12 cellular contexts compared by ENCODE assay signal in genomic region chr9:89022902-89023301, GRCh38. TPM values are rescaled to one million over a fixed set of nuclear protein-coding genes. Genes with fewer than 3 reads are reported as not detected.
DNase-seq lines count a peak whose midpoint lies in the region; ATAC-seq and TF ChIP-seq lines count a peak whose summit lies in the region.
"Had no signal": no experiment of that assay in that cellular context is flagged by ENCODE, and none has a peak within 500 bp of the region (broad histone marks: within the 10 kb centered on the region; RNA-seq: fewer than 3 reads in every experiment).

No MANE protein-coding gene starts in this region.

- no peak overlapping the region for H3K4me3 ChIP-seq in fibroblast of the aortic adventitia (ENCODE audit: low read depth, low read length)
- H3K4me3 ChIP-seq in uterus, result no peak overlapping the region

- intact Hi-C loops in uterus (cut with DNase I; ENCODE audit: low total_unique reads), result no loop called here

- no peak for ATAC-seq in HG02798 (IDR thresholded peaks at IDR 0.05; ENCODE audit: poor library complexity, unreplicated experiment)

- H3K27ac Mint-ChIP-seq in nephron, result peak overlapping the region in 2 of 3 experiments; percentile 67 to 89

- TF ChIP-seq POLR2A in uterus (IDR thresholded peaks at IDR 0.05), result no peak

- H3K27me3 ChIP-seq in uterus, result no peaks in the 10 kb centered on the region

- H3K27ac ChIP-seq in uterus, result peak overlapping the region; percentile 92 to 97

- DNase-seq in RPMI7951 (ENCODE audit: low read depth) (peak; percentile 69), fibroblast of the aortic adventitia (ENCODE audit: low read depth) (peak; percentile 87), uterus (peak; percentile 75 to 82), HUDEP-2 (lab: John Stamatoyannopoulos, UW; ENCODE audit: unreplicated experiment in 76 of 76) (no peak), amygdala (lab: John Stamatoyannopoulos, UW) (no peak), activated T-cell treated with anti-CD3 and anti-CD28 coated beads for 4 hours (no peak)
- DNase-seq: activated CD4-positive, alpha-beta T cell treated with anti-CD3 and anti-CD28 coated beads for 1 hour; activated effector memory CD4-positive, alpha-beta T cell treated with anti-CD3 and anti-CD28 coated beads, Interleukin-2, amount 50 U/mL, for 16 hours; effector CD4-positive, alpha-beta T cell; RPMI8226 had no signal

- H3K9me3 ChIP-seq in uterus, result no peaks in the 10 kb centered on the region

- peaks cover 6 to 15% of the 10 kb centered on the region in 2 donors for H3K4me1 ChIP-seq in uterus

- H3K27me3 Mint-ChIP-seq in nephron (ENCODE audit: low read depth), result no peaks in the 10 kb centered on the region

- H3K9me3 Mint-ChIP-seq in nephron, result peaks cover 6% of the 10 kb centered on the region

- H3K36me3 ChIP-seq in uterus, result no peaks in the 10 kb centered on the region

- no peak overlapping the region for H3K4me3 Mint-ChIP-seq in nephron

- no peak for TF ChIP-seq CTCF in fibroblast of the aortic adventitia (IDR thresholded peaks at IDR 0.05; ENCODE audit: insufficient read depth, low read length)
- no peak for TF ChIP-seq CTCF in nephron (IDR thresholded peaks at IDR 0.05; ENCODE audit: unreplicated experiment in 3 of 3)
- TF ChIP-seq CTCF in uterus (IDR thresholded peaks at IDR 0.05), result no peak

- H3K4me1 Mint-ChIP-seq in nephron, result peaks cover 22% of the 10 kb centered on the region

- no peaks in the 10 kb centered on the region for H3K36me3 Mint-ChIP-seq in nephron (ENCODE audit: low read depth)

RNA-seq across cellular contexts. Expression of gene S1PR3, which starts 31.6 kb away (rescaled TPM):
- 12.6 and 16.8 TPM in 2 replicates for total RNA-seq in RPMI7951 (2014; rRNA removed; shearing (Covaris generic))
- total RNA-seq in fibroblast of the aortic adventitia (ENCODE audit: low replicate concordance) (12.8 and 31.1 TPM in 2 replicates), uterus (10 to 100 TPM in 3 of 4 donors, 1 to 10 TPM in 1; 6.4 to 57.3 (median 26.3) TPM)

Comparison
In these comparisons a context has a peak if more than half of its experiments do, and no peak if none do; other contexts are left out.
1. DNase-seq: peak in RPMI7951 (single experiment), fibroblast of the aortic adventitia (single experiment) and uterus (2 of 2); none in HUDEP-2 (0 of 76), amygdala (0 of 56) and activated T-cell treated with anti-CD3 and anti-CD28 coated beads for 4 hours (single experiment).